ENCODE assay signal across 18 cellular contexts in the genomic region with DNA sequence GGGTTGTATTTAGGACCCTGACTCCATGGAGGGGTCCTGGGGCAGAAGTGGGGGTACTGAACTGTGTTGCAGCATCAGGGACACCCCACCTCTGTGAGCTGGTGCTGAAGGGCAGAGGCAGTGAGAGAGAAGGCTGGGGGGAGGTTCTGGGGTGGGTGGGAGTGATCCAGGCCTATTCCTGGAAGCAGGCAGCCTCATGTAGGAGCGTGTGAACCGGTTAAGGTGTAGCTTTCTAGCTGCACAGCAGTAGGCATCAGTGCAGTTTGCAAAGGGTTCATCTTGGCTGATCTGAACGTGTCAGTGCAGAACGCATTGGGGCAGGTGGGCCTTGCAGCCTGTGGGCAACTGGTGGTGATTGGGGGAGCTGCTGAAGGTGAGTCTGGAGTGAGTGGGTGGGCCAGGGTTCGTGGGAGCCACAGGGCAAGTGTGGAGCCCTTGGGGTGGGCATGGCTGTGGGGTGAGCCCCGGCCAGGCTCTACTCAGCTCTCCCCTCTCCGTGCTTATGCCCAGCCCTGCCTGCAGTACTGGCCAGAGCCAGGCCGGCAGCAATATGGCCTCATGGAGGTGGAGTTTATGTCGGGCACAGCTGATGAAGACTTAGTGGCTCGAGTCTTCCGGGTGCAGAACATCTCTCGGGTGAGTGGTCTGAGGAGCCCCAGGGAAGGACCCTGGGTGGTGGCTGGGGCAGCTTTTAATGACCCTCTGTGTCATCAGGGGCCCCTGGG.
DNase-seq lines count a peak whose midpoint lies in the region; ATAC-seq lines count a peak whose summit lies in the region.
"Had no signal": no experiment of that assay in that cellular context is flagged by ENCODE, and none has a peak within 500 bp of the region (broad histone marks: within the 10 kb centered on the region; RNA-seq: fewer than 3 reads in every experiment).

No MANE protein-coding gene starts in this region.

- no peak for ATAC-seq in GM18858 (IDR thresholded peaks at IDR 0.05; ENCODE audit: unreplicated experiment)
- ATAC-seq: HepG2 had no signal

- DNase-seq in DMS 273 treated with DMSO at 0.1 percent for 48 hours (lab: John Stamatoyannopoulos, UW): peak; percentile 30
- no peak for DNase-seq in DMS 273 (lab: John Stamatoyannopoulos, UW; ENCODE audit: unreplicated experiment)
- peak; percentile 80 for DNase-seq in NCI-H345 treated with DMSO at 0.1 percent for 48 hours (lab: John Stamatoyannopoulos, UW; ENCODE audit: unreplicated experiment)
- DNase-seq in NCI-H345 (lab: John Stamatoyannopoulos, UW): no peak
- peak; percentile 93 for DNase-seq in SKM-1 treated with dmso at 0.1 percent for 144 hours (lab: John Stamatoyannopoulos, UW; ENCODE audit: unreplicated experiment)
- peak; percentile 30 for DNase-seq in putamen (ENCODE audit: low spot score)
- no peak for DNase-seq in MV-4-11 (lab: John Stamatoyannopoulos, UW)
- DNase-seq: AML-193, DMS79 treated with DMSO at 0.1 percent for 48 hours, H9, KG1, NCI-H1048, NCI-H146, NCI-H2081 treated with DMSO at 0.1 percent for 48 hours, NCI-H524, Peyer's patch had no signal

Comparison
In these comparisons a context has a peak if more than half of its experiments do, and no peak if none do; other contexts are left out.
1. DNase-seq: peak in DMS 273 treated with DMSO at 0.1 percent for 48 hours (single experiment), NCI-H345 treated with DMSO at 0.1 percent for 48 hours (single experiment), SKM-1 treated with dmso at 0.1 percent for 144 hours (single experiment) and putamen (single experiment); none in DMS 273 (single experiment), NCI-H345 (single experiment) and MV-4-11 (single experiment).